7 cellular contexts compared by ENCODE assay signal in the genomic region with DNA sequence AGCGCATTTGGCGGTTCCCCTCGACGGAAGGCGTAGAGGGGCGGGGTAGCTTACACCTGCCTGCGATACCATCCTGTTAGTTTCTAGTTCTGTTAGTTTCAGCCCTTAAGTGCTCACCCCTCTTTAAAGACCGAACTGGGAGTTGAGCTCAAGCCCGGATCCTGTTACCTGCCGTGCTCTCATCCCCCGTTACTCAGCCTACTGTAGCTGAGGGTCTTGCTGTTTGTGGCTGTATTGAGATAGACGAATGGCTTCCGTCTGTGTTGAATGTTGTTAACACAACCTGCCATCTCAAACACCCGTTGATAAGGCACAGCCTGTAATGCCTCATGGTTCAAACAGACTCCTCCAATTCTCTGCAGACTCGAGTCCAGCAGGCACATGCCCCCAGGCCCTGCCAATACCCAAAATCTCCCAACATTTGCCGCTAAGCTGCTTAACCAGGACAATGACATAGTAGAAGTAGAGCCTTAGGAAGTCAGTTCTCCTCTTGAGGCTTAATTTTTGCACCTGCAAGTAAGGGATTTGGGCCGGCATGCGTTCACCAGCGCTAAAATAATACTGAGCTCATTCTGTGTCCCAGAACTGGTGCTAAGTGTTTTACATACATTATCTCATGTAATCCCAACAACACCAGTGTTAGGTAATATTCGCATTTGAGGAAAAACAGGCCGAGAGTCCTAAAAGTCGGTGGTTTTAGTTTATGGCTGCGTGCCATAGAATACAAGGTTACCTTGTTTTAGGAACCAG. TPM values are rescaled to one million over a fixed set of nuclear protein-coding genes. Genes with fewer than 3 reads are reported as not detected.
DNase-seq lines count a peak whose midpoint lies in the region; ATAC-seq and TF ChIP-seq lines count a peak whose summit lies in the region.

No MANE protein-coding gene starts in this region.

- peaks cover 2% of the 10 kb centered on the region for H3K36me3 Mint-ChIP-seq in memory B cell

- H3K4me3 ChIP-seq in upper lobe of left lung: peak overlapping the region; percentile 68 to 97 (median 78)

- no peaks in the 10 kb centered on the region for H3K27me3 ChIP-seq in upper lobe of left lung

- H3K27ac Mint-ChIP-seq in memory B cell: peak overlapping the region; percentile 99

- H3K36me3 ChIP-seq in upper lobe of left lung: no peaks in the 10 kb centered on the region

- 9 to 12% methylated on average over 16 to 23 of the region's 23 CpGs for WGBS in upper lobe of left lung, 2 donors

- peaks cover 28% of the 10 kb centered on the region for H3K4me1 Mint-ChIP-seq in memory B cell

- peaks cover 12 to 31% (median 20%) of the 10 kb centered on the region in 4 donors for H3K4me1 ChIP-seq in upper lobe of left lung

- DNase-seq in G401 (ENCODE audit: low spot score) (peak; percentile 62), RPMI7951 (ENCODE audit: low read depth) (peak; percentile 15), dermis blood vessel endothelial cell (peak; percentile 53), memory B cell (ENCODE audit: low spot score in 2 of 2) (peak in 1 of 2 donors; percentile 34), upper lobe of left lung (peak in 1 of 2 donors; percentile 21)

- H3K27me3 Mint-ChIP-seq in memory B cell: no peaks in the 10 kb centered on the region

- peak; percentile 37 for ATAC-seq in GM21367 (IDR thresholded peaks at IDR 0.05; ENCODE audit: unreplicated experiment)
- ATAC-seq in HG03571 (IDR thresholded peaks at IDR 0.05; ENCODE audit: unreplicated experiment): peak; percentile 35
- peak; percentile 46 for ATAC-seq in memory B cell (ENCODE audit: low read depth)
- ATAC-seq in upper lobe of left lung (ENCODE audit: low FRiP score in 2 of 2): peak; percentile 0 to 64

- in situ Hi-C loops in G401 (cut with HindIII; ENCODE audit: low sequenced_read_pairs): no loop called here

- H3K27ac ChIP-seq in upper lobe of left lung: peak overlapping the region; percentile 97 to 100 (median 99)

- TF ChIP-seq CTCF in upper lobe of left lung (IDR thresholded peaks at IDR 0.05): peak in 1 of 6 experiments; percentile 4

- no peaks in the 10 kb centered on the region for H3K9me3 Mint-ChIP-seq in memory B cell

- no peaks in the 10 kb centered on the region for H3K9me3 ChIP-seq in upper lobe of left lung

- no peak for TF ChIP-seq POLR2A in upper lobe of left lung (IDR thresholded peaks at IDR 0.05)

- peak overlapping the region; percentile 96 for H3K4me3 Mint-ChIP-seq in memory B cell

- TF ChIP-seq EP300 in upper lobe of left lung (IDR thresholded peaks at IDR 0.05): no peak

RNA-seq across cellular contexts. Expression of a gene that starts 1.3 kb away (rescaled TPM):
- total RNA-seq in G401 (2014; rRNA removed; shearing (Covaris generic)): 12.6 and 19.1 TPM in 2 replicates
- 2.3 and 3.5 TPM in 2 replicates for total RNA-seq in RPMI7951 (2014; rRNA removed; shearing (Covaris generic))
- 11.4 and 12.8 TPM in 2 replicates for total RNA-seq in dermis blood vessel endothelial cell
- 10 to 100 TPM in 5 of 6 donors, 1 to 10 TPM in 1; 7.3 to 32.0 (median 19.9) TPM for total RNA-seq in upper lobe of left lung
